ENCODE assay signal across 25 cellular contexts in genomic region chr22:43723816-43724215, GRCh38.
DNase-seq lines count a peak whose midpoint lies in the region; ATAC-seq, FAIRE-seq and TF ChIP-seq lines count a peak whose summit lies in the region.
"Had no signal": no experiment of that assay in that cellular context is flagged by ENCODE, and none has a peak within 500 bp of the region (broad histone marks: within the 10 kb centered on the region; RNA-seq: fewer than 3 reads in every experiment).

No MANE protein-coding gene starts in this region.

- H3K9me3 ChIP-seq in astrocyte (ENCODE audit: insufficient read depth, low read depth, low read length): no peaks in the 10 kb centered on the region
- H3K9me3 ChIP-seq: lower lobe of right lung, transverse colon had no signal

- no peak overlapping the region for H3K4me2 ChIP-seq in GM23338
- H3K4me2 ChIP-seq in astrocyte (ENCODE audit: low read length): peak overlapping the region; percentile 53

- TF ChIP-seq POLR2A in NB4 (IDR thresholded peaks at IDR 0.05; ENCODE audit: extremely low read depth, insufficient read length): no peak

- H3K9me3 Mint-ChIP-seq in GM23338 (no peaks in the 10 kb centered on the region), astrocyte (ENCODE audit: unreplicated experiment) (no peaks in the 10 kb centered on the region)
- H3K9me3 Mint-ChIP-seq: activated T-helper 2 cell treated with anti-CD3 and anti-CD28 coated beads, Interferon-gamma antibody, Interleukin-2, Interleukin-4, amounts not matched to agents 10 μg/mL and 5 μg/mL and 100 μg/mL, durations not matched to agents 14 hours and 24 hours and 36 hours; dendritic cell treated with granulocyte-macrophage colony-stimulating factor and Interleukin-4, amounts not matched to agents 40 ng/mL and 50 ng/mL, for 4 days; stimulated activated naive CD8-positive, alpha-beta T cell treated with anti-CD3 and anti-CD28 coated beads, Interleukin-15, amount 100 ng/mL, for 72 hours had no signal

- peak; percentile 23 for FAIRE-seq in astrocyte (lab: Jason Lieb, UNC)

- H4K20me1 ChIP-seq in GM23338 (replicated peaks; ENCODE audit: insufficient read depth) (no peaks in the 10 kb centered on the region), astrocyte (ENCODE audit: insufficient read depth, low read length) (no peaks in the 10 kb centered on the region)

- H3K27me3 ChIP-seq in GM23338 (ENCODE audit: insufficient read depth) (no peaks in the 10 kb centered on the region), astrocyte (ENCODE audit: insufficient read depth, low read length) (no peaks in the 10 kb centered on the region)
- H3K27me3 ChIP-seq: spleen, transverse colon had no signal

- no peak overlapping the region for H3K27ac ChIP-seq in GM23338 (ENCODE audit: low read depth)
- no peak overlapping the region for H3K27ac ChIP-seq in astrocyte (ENCODE audit: low read depth, low read length)
- H3K27ac ChIP-seq: foreskin keratinocyte, lower lobe of right lung, SK-N-MC, spleen, transverse colon had no signal

- H2AFZ ChIP-seq in GM23338 (peak overlapping the region; percentile 13; the same call in 1 of the 2 replicates), astrocyte (ENCODE audit: low read depth, low read length) (peak overlapping the region; percentile 5)

- no peaks in the 10 kb centered on the region for H3K36me3 ChIP-seq in GM23338 (ENCODE audit: insufficient read depth)
- no peaks in the 10 kb centered on the region for H3K36me3 ChIP-seq in astrocyte (ENCODE audit: insufficient read depth, low read length)
- H3K36me3 ChIP-seq: lower lobe of right lung, spleen, transverse colon had no signal

- no peak overlapping the region for H3K4me3 Mint-ChIP-seq in GM23338
- no peak overlapping the region for H3K4me3 Mint-ChIP-seq in astrocyte (ENCODE audit: unreplicated experiment)
- H3K4me3 Mint-ChIP-seq: activated naive CD8-positive, alpha-beta T cell treated with anti-CD3 and anti-CD28 coated beads for 36 hours; dendritic cell treated with granulocyte-macrophage colony-stimulating factor and Interleukin-4, amounts not matched to agents 40 ng/mL and 50 ng/mL, for 4 days; stimulated activated naive CD8-positive, alpha-beta T cell treated with anti-CD3 and anti-CD28 coated beads, Interleukin-15, amount 100 ng/mL, for 72 hours had no signal

- no peaks in the 10 kb centered on the region for H3F3A ChIP-seq in GM23338 (replicated peaks; ENCODE audit: low read depth)

- no peak for ATAC-seq in GM23338
- ATAC-seq in activated CD4-positive, CD25-positive, alpha-beta regulatory T cell treated with anti-CD3 and anti-CD28 coated beads, Interleukin-2, amount 50 U/mL, for 24 hours: no peak
- ATAC-seq in HG03439 (IDR thresholded peaks at IDR 0.05; ENCODE audit: unreplicated experiment): no peak
- ATAC-seq: foreskin keratinocyte; HCT116; lower lobe of right lung; Panc1; stimulated activated naive CD8-positive, alpha-beta T cell treated with anti-CD3 and anti-CD28 coated beads, Interleukin-15, amount 100 ng/mL, for 72 hours had no signal

- H3K4me3 ChIP-seq in GM23338 (no peak overlapping the region), NB4 (ENCODE audit: low read depth, low read length) (no peak overlapping the region), astrocyte (ENCODE audit: insufficient read depth, low read depth, low read length) (no peak overlapping the region)
- H3K4me3 ChIP-seq: lower lobe of right lung, SK-N-MC, spleen, transverse colon had no signal

- H3K9me2 ChIP-seq in GM23338 (ENCODE audit: insufficient read depth): no peaks in the 10 kb centered on the region

- TF ChIP-seq CTCF in GM23338 (conservative IDR thresholded peaks at IDR 0.05; ENCODE audit: low read depth in 2 of 2): no peak
- no peak for TF ChIP-seq CTCF in NB4 (IDR thresholded peaks at IDR 0.05; ENCODE audit: low read depth, low read length)
- no peak for TF ChIP-seq CTCF in astrocyte (IDR thresholded peaks at IDR 0.05; ENCODE audit: insufficient read depth, low read depth, low read length)

- H3K27me3 Mint-ChIP-seq in GM23338 (ENCODE audit: insufficient read depth, low read depth, poor library complexity): peaks cover 6% of the 10 kb centered on the region
- H3K27me3 Mint-ChIP-seq in astrocyte (ENCODE audit: low read depth, unreplicated experiment): no peaks in the 10 kb centered on the region
- H3K27me3 Mint-ChIP-seq: activated naive CD8-positive, alpha-beta T cell treated with anti-CD3 and anti-CD28 coated beads for 36 hours had no signal

- no peak overlapping the region for H3K9ac ChIP-seq in astrocyte (ENCODE audit: low read length)

- H3K36me3 Mint-ChIP-seq in GM23338 (ENCODE audit: low read depth) (no peaks in the 10 kb centered on the region), astrocyte (ENCODE audit: low read depth, unreplicated experiment) (no peaks in the 10 kb centered on the region)
- H3K36me3 Mint-ChIP-seq: activated naive CD8-positive, alpha-beta T cell treated with anti-CD3 and anti-CD28 coated beads for 36 hours had no signal

- H3K4me1 ChIP-seq in GM23338 (ENCODE audit: insufficient read depth) (peaks cover 19% of the 10 kb centered on the region), astrocyte (ENCODE audit: insufficient read depth, low read length) (peaks cover 9% of the 10 kb centered on the region)
- H3K4me1 ChIP-seq: foreskin keratinocyte, lower lobe of right lung had no signal

- H3K27ac Mint-ChIP-seq in GM23338 (no peak overlapping the region), astrocyte (ENCODE audit: unreplicated experiment) (no peak overlapping the region)
- H3K27ac Mint-ChIP-seq: activated naive CD8-positive, alpha-beta T cell treated with anti-CD3 and anti-CD28 coated beads for 36 hours; activated T-helper 2 cell treated with anti-CD3 and anti-CD28 coated beads, Interferon-gamma antibody, Interleukin-2, Interleukin-4, amounts not matched to agents 10 μg/mL and 5 μg/mL and 100 μg/mL, durations not matched to agents 14 hours and 24 hours and 36 hours; dendritic cell treated with granulocyte-macrophage colony-stimulating factor and Interleukin-4, amounts not matched to agents 40 ng/mL and 50 ng/mL, for 4 days; stimulated activated naive CD8-positive, alpha-beta T cell treated with anti-CD3 and anti-CD28 coated beads, Interleukin-15, amount 100 ng/mL, for 72 hours had no signal

- no peaks in the 10 kb centered on the region for H3K79me2 ChIP-seq in GM23338 (replicated peaks; ENCODE audit: insufficient read depth)
- H3K79me2 ChIP-seq in astrocyte (ENCODE audit: insufficient read depth, low read length): no peaks in the 10 kb centered on the region

- peaks cover 5% of the 10 kb centered on the region for H3K4me1 Mint-ChIP-seq in GM23338
- H3K4me1 Mint-ChIP-seq in astrocyte (ENCODE audit: low read depth, unreplicated experiment): peaks cover 2% of the 10 kb centered on the region
- H3K4me1 Mint-ChIP-seq: activated naive CD8-positive, alpha-beta T cell treated with anti-CD3 and anti-CD28 coated beads for 36 hours; stimulated activated naive CD8-positive, alpha-beta T cell treated with anti-CD3 and anti-CD28 coated beads, Interleukin-15, amount 100 ng/mL, for 72 hours had no signal

- no peak for DNase-seq in GM23338 (ENCODE audit: low spot score)
- DNase-seq in NB4 (ENCODE audit: low read depth): peak; percentile 52
- DNase-seq in astrocyte (ENCODE audit: low read depth): peak; percentile 34
- peak; percentile 3 for DNase-seq in kidney tubule cell (ENCODE audit: low spot score)
- no peak for DNase-seq in nucleus accumbens (lab: John Stamatoyannopoulos, UW)
- DNase-seq: activated CD4-positive, alpha-beta T cell treated with anti-CD3 and anti-CD28 coated beads for 48 hours; activated naive CD8-positive, alpha-beta T cell treated with anti-CD3 and anti-CD28 coated beads for 36 hours; DMS79 treated with DMSO at 0.1 percent for 48 hours; islet precursor cell; lower lobe of right lung; NCI-H187; NCI-H82; retina; spleen; stimulated activated CD4-positive, alpha-beta T cell treated with anti-CD3 and anti-CD28 coated beads, Interleukin-4, amount 100 ng/mL, for 24 hours; stimulated activated naive CD8-positive, alpha-beta T cell treated with anti-CD3 and anti-CD28 coated beads, Interleukin-15, amount 100 ng/mL, for 72 hours; transverse colon had no signal

Comparison
In these comparisons a context has a peak if more than half of its experiments do, and no peak if none do; other contexts are left out.
1. DNase-seq: peak in NB4 (single experiment), astrocyte (single experiment) and kidney tubule cell (single experiment); none in GM23338 (single experiment) and nucleus accumbens (0 of 56).